8 cellular contexts compared by ENCODE assay signal in the genomic region with DNA sequence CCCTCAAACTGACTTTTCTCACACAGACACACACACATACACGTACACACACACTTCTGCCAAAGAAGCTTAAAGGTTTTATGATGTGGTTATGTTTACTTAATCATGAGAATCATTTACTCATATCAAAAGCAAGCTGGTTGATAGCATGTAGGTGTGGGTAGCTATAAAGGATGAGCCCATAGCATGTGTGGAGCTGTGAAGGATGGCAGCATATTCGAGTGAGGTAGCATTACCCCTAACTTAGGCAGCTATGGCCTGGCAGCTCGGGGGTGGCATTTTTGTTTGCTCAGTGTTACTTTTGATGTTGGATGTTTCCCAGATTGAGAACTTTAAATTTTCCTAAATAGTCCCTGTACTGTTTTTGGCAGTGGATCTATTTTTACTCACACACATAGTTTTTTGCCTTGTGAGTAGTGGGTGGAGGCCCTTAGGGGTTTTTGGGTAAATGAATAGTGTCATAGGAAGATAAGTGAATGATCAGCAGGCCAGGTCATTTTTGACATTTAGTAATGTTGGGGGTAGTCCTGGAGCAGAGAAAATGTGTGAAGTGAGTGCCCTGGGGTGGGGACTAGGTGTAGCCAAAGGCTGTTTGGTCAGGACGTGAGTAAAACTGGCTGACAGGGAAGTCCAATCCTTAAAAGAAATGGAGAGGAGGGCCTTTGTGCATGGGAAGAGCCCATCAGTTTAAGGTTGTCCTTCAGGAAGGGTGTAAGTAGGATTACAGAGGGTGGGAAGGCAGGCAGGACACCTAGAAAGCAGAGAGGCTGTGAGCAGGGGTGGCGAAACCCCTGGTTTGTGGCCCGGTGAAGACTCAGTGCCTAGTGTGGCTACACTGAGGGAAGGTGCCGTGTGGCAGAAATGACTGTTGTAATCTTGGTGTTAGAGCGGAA. TPM values are rescaled to one million over a fixed set of nuclear protein-coding genes. Genes with fewer than 3 reads are reported as not detected.
DNase-seq lines count a peak whose midpoint lies in the region; ATAC-seq and TF ChIP-seq lines count a peak whose summit lies in the region.

No MANE protein-coding gene starts in this region.

- no peaks in the 10 kb centered on the region for H3K27me3 Mint-ChIP-seq in central memory CD8-positive, alpha-beta T cell
- H3K27me3 Mint-ChIP-seq in natural killer cell (ENCODE audit: low read depth in 2 of 2), result no peaks in the 10 kb centered on the region

- peaks cover 90% of the 10 kb centered on the region for H4K20me1 ChIP-seq in Loucy (ENCODE audit: insufficient read depth, low read length, poor library complexity, severe bottlenecking)

- no peak for DNase-seq in central memory CD8-positive, alpha-beta T cell (ENCODE audit: low spot score in 2 of 2)
- DNase-seq in natural killer cell (no peak), D341Med (ENCODE audit: low spot score) (no peak), AML-193 (lab: John Stamatoyannopoulos, UW) (no peak), HuH-7.5 (ENCODE audit: low spot score) (no peak)

- peaks cover 3% of the 10 kb centered on the region; the same call in 1 of the 2 replicates for H3F3A ChIP-seq in Loucy (ENCODE audit: low read depth)

- H2AFZ ChIP-seq in ACC112 (ENCODE audit: low read length, unreplicated experiment) (no peak overlapping the region), Loucy (ENCODE audit: low read length) (no peak overlapping the region)

- H3K27ac Mint-ChIP-seq in central memory CD8-positive, alpha-beta T cell (ENCODE audit: low read depth), result peak overlapping the region; percentile 58
- peak overlapping the region; percentile 77 to 80 for H3K27ac Mint-ChIP-seq in natural killer cell

- H3K4me3 Mint-ChIP-seq in central memory CD8-positive, alpha-beta T cell, result peak overlapping the region; percentile 19
- H3K4me3 Mint-ChIP-seq in natural killer cell, result peak overlapping the region; percentile 10

- TF ChIP-seq CTCF in Loucy (conservative IDR thresholded peaks at IDR 0.05; ENCODE audit: low read length) (no peak), natural killer cell (IDR thresholded peaks at IDR 0.05) (no peak)

- ATAC-seq in central memory CD8-positive, alpha-beta T cell (replicated peaks; ENCODE audit: extremely low read depth, poor library complexity, severe bottlenecking), result no peak
- ATAC-seq in natural killer cell, result peak; percentile 40 to 55 (median 52)
- no peak for ATAC-seq in GM18867 (IDR thresholded peaks at IDR 0.05; ENCODE audit: unreplicated experiment)

- peak overlapping the region; percentile 40; the same call in 1 of the 2 replicates for H3K4me3 ChIP-seq in ACC112 (ENCODE audit: low read depth, low read length)
- no peak overlapping the region for H3K4me3 ChIP-seq in Loucy (ENCODE audit: low read length, poor library complexity, severe bottlenecking)

- intact Hi-C loops in natural killer cell (cut with micrococcal nuclease), result no loop called here

- H3K9me2 ChIP-seq in Loucy (replicated peaks; ENCODE audit: low read depth, low read length), result no peaks in the 10 kb centered on the region

- H3K27ac ChIP-seq in ACC112 (ENCODE audit: low read depth, low read length), result peak overlapping the region; percentile 92

- H3K9me3 ChIP-seq in Loucy (ENCODE audit: insufficient read depth, low read depth, low read length), result no peaks in the 10 kb centered on the region

- peak overlapping the region; percentile 45 for H3K4me2 ChIP-seq in Loucy (ENCODE audit: low read depth, low read length, poor library complexity, severe bottlenecking)

- no peaks in the 10 kb centered on the region for H3K36me3 ChIP-seq in ACC112 (ENCODE audit: insufficient read depth, low read length)
- peaks cover 32% of the 10 kb centered on the region; the same call in 1 of the 2 replicates for H3K36me3 ChIP-seq in Loucy (ENCODE audit: insufficient read depth, low read length)

- H3K36me3 Mint-ChIP-seq in central memory CD8-positive, alpha-beta T cell (ENCODE audit: insufficient read depth), result peaks cover 6% of the 10 kb centered on the region
- no peaks in the 10 kb centered on the region for H3K36me3 Mint-ChIP-seq in natural killer cell

- no peaks in the 10 kb centered on the region for H3K9me3 Mint-ChIP-seq in central memory CD8-positive, alpha-beta T cell
- H3K9me3 Mint-ChIP-seq in natural killer cell, result no peaks in the 10 kb centered on the region

- H3K4me1 Mint-ChIP-seq in central memory CD8-positive, alpha-beta T cell, result peaks cover 62% of the 10 kb centered on the region
- peaks cover 55 to 58% of the 10 kb centered on the region in 2 donors for H3K4me1 Mint-ChIP-seq in natural killer cell

- H3K27me3 ChIP-seq in ACC112 (ENCODE audit: insufficient read depth, low read length) (no peaks in the 10 kb centered on the region), Loucy (ENCODE audit: insufficient read depth, low read length, poor library complexity, severe bottlenecking) (no peaks in the 10 kb centered on the region)

- H3K4me1 ChIP-seq in ACC112 (ENCODE audit: control insufficient read depth, insufficient read depth, low read length, unreplicated experiment) (peaks cover 49% of the 10 kb centered on the region), Loucy (ENCODE audit: insufficient read depth, low read length, poor library complexity, severe bottlenecking) (peaks cover 58% of the 10 kb centered on the region)

- no peak overlapping the region for H3K9ac ChIP-seq in Loucy (ENCODE audit: low read depth, low read length, poor library complexity, severe bottlenecking)

- H3K79me2 ChIP-seq in ACC112 (ENCODE audit: control insufficient read depth, insufficient read depth, low read length, unreplicated experiment), result peaks cover 81% of the 10 kb centered on the region
- H3K79me2 ChIP-seq in Loucy (ENCODE audit: insufficient read depth, low read length), result peaks cover 99% of the 10 kb centered on the region

RNA-seq across cellular contexts. Expression of a gene that starts 7.1 kb away (rescaled TPM):
- total RNA-seq in natural killer cell, result 10 to 100 TPM; 29.6 to 35.0 (median 32.8) TPM

Comparison
In these comparisons a context has a peak if more than half of its experiments do, and no peak if none do; other contexts are left out.
1. ATAC-seq: peak in natural killer cell (3 of 3); none in central memory CD8-positive, alpha-beta T cell (single experiment) and GM18867 (single experiment).